2 cellular contexts compared by ENCODE assay signal in genomic region chr17:7563115-7563869, GRCh38.
TF ChIP-seq lines count a peak whose summit lies in the region.

No MANE protein-coding gene starts in this region.

TF ChIP-seq in SK-N-SH, 30 proteins besides CTCF, POLR2A, EP300 and RAD21:
- TF ChIP-seq USF1 (IDR thresholded peaks at IDR 0.05; ENCODE audit: borderline replicate concordance, low read depth) (no peak), RCOR1 (IDR thresholded peaks at IDR 0.05; ENCODE audit: low read length) (no peak), POLR2AphosphoS5 (IDR thresholded peaks at IDR 0.05; ENCODE audit: low read depth, low read length) (no peak), FOSL2 (IDR thresholded peaks at IDR 0.05; ENCODE audit: borderline replicate concordance, low read depth) (no peak), EZH2phosphoT487 (IDR thresholded peaks at IDR 0.05; ENCODE audit: borderline replicate concordance, low read depth) (no peak), IRF3 (IDR thresholded peaks at IDR 0.05; ENCODE audit: low read depth, low read length) (no peak), JUND (IDR thresholded peaks at IDR 0.05) (no peak), TAF1 (IDR thresholded peaks at IDR 0.05; ENCODE audit: borderline replicate concordance, low read depth, low read length) (no peak), SMC3 (IDR thresholded peaks at IDR 0.05; ENCODE audit: low read depth, low read length) (no peak), FOXM1 (IDR thresholded peaks at IDR 0.05; ENCODE audit: low read depth) (no peak), SIN3A (IDR thresholded peaks at IDR 0.05; ENCODE audit: borderline replicate concordance, low read depth, low read length) (no peak), YY1 (IDR thresholded peaks at IDR 0.05; ENCODE audit: low read depth) (no peak), RXRA (IDR thresholded peaks at IDR 0.05; ENCODE audit: borderline replicate concordance, low read depth) (no peak), TEAD4 (IDR thresholded peaks at IDR 0.05; ENCODE audit: borderline replicate concordance, insufficient read depth) (no peak)

TF ChIP-seq in SK-N-SH treated with all-trans-retinoic acid at 6 μM for 48 hours, 23 proteins besides CTCF, POLR2A, EP300 and RAD21:
- TF ChIP-seq POU6F1 (CRISPR knock-in tag; IDR thresholded peaks at IDR 0.05; ENCODE audit: borderline replicate concordance, low read depth): no peak
- no peak for TF ChIP-seq ZFP3 (CRISPR knock-in tag; IDR thresholded peaks at IDR 0.05)
- no peak for TF ChIP-seq BACH2 (CRISPR knock-in tag; IDR thresholded peaks at IDR 0.05; ENCODE audit: borderline replicate concordance)
- no peak for TF ChIP-seq ZC3H10 (CRISPR knock-in tag; IDR thresholded peaks at IDR 0.05)
- TF ChIP-seq ZFP30 (CRISPR knock-in tag; IDR thresholded peaks at IDR 0.05): no peak
- TF ChIP-seq ARNTL (CRISPR knock-in tag; IDR thresholded peaks at IDR 0.05; ENCODE audit: borderline replicate concordance, low read depth): no peak
- no peak for TF ChIP-seq ZNF8 (CRISPR knock-in tag; IDR thresholded peaks at IDR 0.05)
- no peak for TF ChIP-seq RARB (CRISPR knock-in tag; IDR thresholded peaks at IDR 0.05)
